In genomic region chr16:89171216-89172170, GRCh38 we compare ENCODE assay signal across 9 cellular contexts. TPM values are rescaled to one million over a fixed set of nuclear protein-coding genes. Genes with fewer than 3 reads are reported as not detected.
DNase-seq lines count a peak whose midpoint lies in the region; ATAC-seq and TF ChIP-seq lines count a peak whose summit lies in the region.
"Had no signal": no experiment of that assay in that cellular context is flagged by ENCODE, and none has a peak within 500 bp of the region (broad histone marks: within the 10 kb centered on the region; RNA-seq: fewer than 3 reads in every experiment).

TSS of gene CDH15 (plus strand) at chr16:89171748. CDS start at chr16:89171832, 84 bp downstream.

- H3K4me1 ChIP-seq in OCI-LY1 (ENCODE audit: insufficient read depth, low read length, severe bottlenecking), result peaks cover 15% of the 10 kb centered on the region
- H3K4me1 ChIP-seq in muscle layer of duodenum (ENCODE audit: control insufficient read depth in 1 of 2, insufficient read depth in 2 of 2, low read length in 2 of 2), result peaks cover 0 to 20% of the 10 kb centered on the region in 2 donors

- no peak within 1 kb of the TSS for H2AFZ ChIP-seq in OCI-LY1 (ENCODE audit: low read length)

- H3K27me3 ChIP-seq in OCI-LY1 (ENCODE audit: insufficient read depth, low read length), result peaks cover 10% of the 10 kb centered on the region
- peaks cover 9% of the 10 kb centered on the region for H3K27me3 ChIP-seq in muscle layer of duodenum (ENCODE audit: low read depth, low read length)

- no peaks in the 10 kb centered on the region for H3K9me2 ChIP-seq in OCI-LY1 (ENCODE audit: low read depth, low read length)

- peak within 1 kb of the TSS; percentile 59 for H3K4me2 ChIP-seq in OCI-LY1 (ENCODE audit: low read length)

- H4K20me1 ChIP-seq in OCI-LY1 (ENCODE audit: insufficient read depth, low read length), result no peaks in the 10 kb centered on the region

- peak; percentile 64 for ATAC-seq in GM21528 (IDR thresholded peaks at IDR 0.05; ENCODE audit: low FRiP score, unreplicated experiment)

- H3K36me3 ChIP-seq in OCI-LY1 (ENCODE audit: insufficient read depth, low read length) (no peaks in the 10 kb centered on the region), muscle layer of duodenum (ENCODE audit: control insufficient read depth in 1 of 2, insufficient read depth in 2 of 2, low read length in 2 of 2) (no peaks in the 10 kb centered on the region)

- TF ChIP-seq CTCF in OCI-LY1 (IDR thresholded peaks at IDR 0.05; ENCODE audit: low read length) (no peak), epithelial cell of proximal tubule (conservative IDR thresholded peaks at IDR 0.05; ENCODE audit: low read depth, low read length) (no peak)

- DNase-seq in CMK (ENCODE audit: low read depth), result peak; percentile 89
- DNase-seq in HuH-7.5 (ENCODE audit: low spot score), result peak; percentile 100
- DNase-seq in activated T-cell treated with anti-CD3 and anti-CD28 coated beads for 4 hours, result peak; percentile 90
- no peak for DNase-seq in epithelial cell of proximal tubule (ENCODE audit: low read depth)
- DNase-seq in stimulated activated CD8-positive, alpha-beta memory T cell treated with anti-CD3 and anti-CD28 coated beads, Interleukin-4, amount 100 ng/mL, for 24 hours (ENCODE audit: low read depth), result peak; percentile 91

- no peaks in the 10 kb centered on the region for H3K79me2 ChIP-seq in OCI-LY1 (ENCODE audit: insufficient read depth, low read length)

- no peak within 1 kb of the TSS for H3K9ac ChIP-seq in OCI-LY1 (ENCODE audit: low read length)

- no peaks in the 10 kb centered on the region for H3F3A ChIP-seq in OCI-LY1 (ENCODE audit: insufficient read depth, low read length)

- no peaks in the 10 kb centered on the region for H3K9me3 ChIP-seq in OCI-LY1 (ENCODE audit: low read length)
- H3K9me3 ChIP-seq in muscle layer of duodenum (ENCODE audit: control insufficient read depth in 1 of 2, low read length in 2 of 2), result no peaks in the 10 kb centered on the region

- H3K27ac ChIP-seq in OCI-LY1 (ENCODE audit: low read depth, low read length, poor library complexity, severe bottlenecking) (no peak within 1 kb of the TSS), muscle layer of duodenum (ENCODE audit: low read length) (no peak within 1 kb of the TSS)

- H3K4me3 ChIP-seq in OCI-LY1 (ENCODE audit: low read depth, low read length, poor library complexity, severe bottlenecking) (peak within 1 kb of the TSS; percentile 36), epithelial cell of proximal tubule (ENCODE audit: low read depth, low read length) (peak within 1 kb of the TSS; percentile 39), muscle layer of duodenum (ENCODE audit: low read depth in 1 of 2, low read length in 2 of 2) (peak within 1 kb of the TSS; percentile 21 to 32)

RNA-seq across cellular contexts. Expression of gene CDH15, which starts in this region (rescaled TPM):
- total RNA-seq in epithelial cell of proximal tubule, result not detected in 2 replicates
- total RNA-seq: T-helper 1 cell treated with Interleukin-12 subunit alpha and Interleukin-12 subunit beta and Interleukin-4 antibody, amounts not matched to agents 30 ng/mL and 1 ng/mL, for 36 hours had no signal
